Comparison of ENCODE assay signal across 8 cellular contexts in genomic region chr1:63522891-63523728, GRCh38. TPM values are rescaled to one million over a fixed set of nuclear protein-coding genes. Genes with fewer than 3 reads are reported as not detected.
A peak's percentile ranks its signal among the peaks of the same experiment; 100 is the strongest.
DNase-seq lines count a peak whose midpoint lies in the region; ATAC-seq and TF ChIP-seq lines count a peak whose summit lies in the region.

A gene with protein sequence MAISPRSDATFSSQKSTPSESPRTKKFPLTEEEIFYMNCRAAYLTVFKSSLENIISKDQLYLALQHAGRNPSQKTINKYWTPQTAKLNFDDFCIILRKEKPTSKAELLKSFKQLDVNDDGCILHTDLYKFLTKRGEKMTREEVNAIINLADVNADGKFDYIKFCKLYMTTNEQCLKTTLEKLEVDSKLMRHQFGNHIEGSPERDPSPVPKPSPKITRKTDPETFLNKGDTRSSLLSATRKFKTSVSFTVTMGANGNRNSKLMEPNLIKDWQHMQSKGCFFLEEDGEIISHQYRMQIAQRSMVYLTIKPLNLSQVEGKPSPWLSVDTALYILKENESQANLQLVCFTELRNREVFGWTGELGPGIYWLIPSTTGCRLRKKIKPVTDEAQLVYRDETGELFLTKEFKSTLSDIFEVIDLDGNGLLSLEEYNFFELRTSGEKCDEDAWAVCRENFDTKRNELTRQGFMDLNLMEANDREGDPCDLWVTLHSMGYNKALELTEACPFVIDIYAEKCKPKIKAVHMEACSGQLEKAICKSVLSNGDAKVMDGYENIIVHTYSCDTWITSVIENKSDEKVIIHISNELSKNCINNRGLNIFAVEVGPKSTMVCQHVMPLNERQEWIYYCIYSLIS (plus strand): TSS chr1:63523525. CDS start chr1:63525573, 2,048 bp downstream.
A gene with protein sequence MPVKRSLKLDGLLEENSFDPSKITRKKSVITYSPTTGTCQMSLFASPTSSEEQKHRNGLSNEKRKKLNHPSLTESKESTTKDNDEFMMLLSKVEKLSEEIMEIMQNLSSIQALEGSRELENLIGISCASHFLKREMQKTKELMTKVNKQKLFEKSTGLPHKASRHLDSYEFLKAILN (minus strand): TSS chr1:63523225. CDS start chr1:63523133, 92 bp downstream.

- H3K9me3 Mint-ChIP-seq in stimulated activated naive CD8-positive, alpha-beta T cell treated with anti-CD3 and anti-CD28 coated beads, Interleukin-15, amount 100 ng/mL, for 72 hours: no peaks in the 10 kb centered on the region

- no peaks in the 10 kb centered on the region for H3K36me3 ChIP-seq in H7 (replicated peaks; ENCODE audit: control insufficient read depth, insufficient read depth, low read length)
- H3K36me3 ChIP-seq in Loucy (ENCODE audit: insufficient read depth, low read length): no peaks in the 10 kb centered on the region
- no peaks in the 10 kb centered on the region for H3K36me3 ChIP-seq in neural cell (ENCODE audit: insufficient read depth, low read length)

- H3K79me2 ChIP-seq in Loucy (ENCODE audit: insufficient read depth, low read length): peaks cover 53% of the 10 kb centered on the region
- H3K79me2 ChIP-seq in neural cell (replicated peaks; ENCODE audit: insufficient read depth, low read length): peaks cover 39% of the 10 kb centered on the region

- H3F3A ChIP-seq in Loucy (ENCODE audit: low read depth): peaks cover 3% of the 10 kb centered on the region; the same call in 1 of the 2 replicates
- H3F3A ChIP-seq in neural cell (ENCODE audit: insufficient read depth, low read length, poor library complexity, severe bottlenecking): no peaks in the 10 kb centered on the region

- H3K4me3 ChIP-seq in H7 (ENCODE audit: insufficient read depth, low read depth, low read length) (peak within 1 kb of the TSS; percentile 54), Loucy (ENCODE audit: low read length, poor library complexity, severe bottlenecking) (peak within 1 kb of the TSS; percentile 88), foreskin fibroblast (ENCODE audit: low read depth in 1 of 2, low read length in 2 of 2) (peak within 1 kb of the TSS; percentile 59 to 92), neural cell (ENCODE audit: low read length) (peak within 1 kb of the TSS; percentile 78)

- DNase-seq in ELR (ENCODE audit: low read depth): peak; percentile 97
- DNase-seq in H7: peak; percentile 71
- peak; percentile 96 to 97 for DNase-seq in SHP77 (lab: John Stamatoyannopoulos, UW)
- DNase-seq in activated gamma-delta T cell treated with Interleukin-2 at 50 U/mL for 16 hours: peak; percentile 73
- peak; percentile 90 to 95 for DNase-seq in foreskin fibroblast
- peak; percentile 87 to 89 for DNase-seq in stimulated activated naive CD8-positive, alpha-beta T cell treated with anti-CD3 and anti-CD28 coated beads, Interleukin-15, amount 100 ng/mL, for 72 hours

- H2AFZ ChIP-seq in Loucy (ENCODE audit: low read length) (peak within 1 kb of the TSS; percentile 97), neural cell (ENCODE audit: low read depth, low read length) (peak within 1 kb of the TSS; percentile 96)

- TF ChIP-seq CTCF in Loucy (conservative IDR thresholded peaks at IDR 0.05; ENCODE audit: low read length) (no peak), foreskin fibroblast (IDR thresholded peaks at IDR 0.05; ENCODE audit: low read depth, low read length) (no peak), neural cell (IDR thresholded peaks at IDR 0.05; ENCODE audit: poor library complexity, severe bottlenecking) (no peak)

- H3K4me3 Mint-ChIP-seq in stimulated activated naive CD8-positive, alpha-beta T cell treated with anti-CD3 and anti-CD28 coated beads, Interleukin-15, amount 100 ng/mL, for 72 hours: peak within 1 kb of the TSS; percentile 93 to 100

- peak; percentile 12 for TF ChIP-seq RAD21 in neural cell (conservative IDR thresholded peaks at IDR 0.05)

- peak; percentile 96 for ATAC-seq in stimulated activated naive CD8-positive, alpha-beta T cell treated with anti-CD3 and anti-CD28 coated beads, Interleukin-15, amount 100 ng/mL, for 72 hours

- H3K9ac ChIP-seq in Loucy (ENCODE audit: low read depth, low read length, poor library complexity, severe bottlenecking) (peak within 1 kb of the TSS; percentile 87), neural cell (ENCODE audit: low read length) (peak within 1 kb of the TSS; percentile 90)

- H3K27me3 Mint-ChIP-seq in stimulated activated naive CD8-positive, alpha-beta T cell treated with anti-CD3 and anti-CD28 coated beads, Interleukin-15, amount 100 ng/mL, for 72 hours: no peaks in the 10 kb centered on the region

- H3K4me1 ChIP-seq in Loucy (ENCODE audit: insufficient read depth, low read length, poor library complexity, severe bottlenecking): peaks cover 43% of the 10 kb centered on the region

- H3K4me2 ChIP-seq in Loucy (ENCODE audit: low read depth, low read length, poor library complexity, severe bottlenecking) (peak within 1 kb of the TSS; percentile 79), neural cell (ENCODE audit: low read length) (peak within 1 kb of the TSS; percentile 92)

- peaks cover 35% of the 10 kb centered on the region for H3K4me1 Mint-ChIP-seq in stimulated activated naive CD8-positive, alpha-beta T cell treated with anti-CD3 and anti-CD28 coated beads, Interleukin-15, amount 100 ng/mL, for 72 hours

- H3K27ac ChIP-seq in neural cell (ENCODE audit: low read length): peak within 1 kb of the TSS; percentile 94

- no peaks in the 10 kb centered on the region for H3K27me3 ChIP-seq in H7 (ENCODE audit: control insufficient read depth, insufficient read depth, low read length)
- H3K27me3 ChIP-seq in Loucy (ENCODE audit: insufficient read depth, low read length, poor library complexity, severe bottlenecking): no peaks in the 10 kb centered on the region
- no peaks in the 10 kb centered on the region for H3K27me3 ChIP-seq in neural cell (ENCODE audit: insufficient read depth, low read depth, low read length)

- H3K9me3 ChIP-seq in Loucy (ENCODE audit: insufficient read depth, low read depth, low read length) (no peaks in the 10 kb centered on the region), neural cell (ENCODE audit: low read length) (no peaks in the 10 kb centered on the region)

- H4K20me1 ChIP-seq in Loucy (ENCODE audit: insufficient read depth, low read length, poor library complexity, severe bottlenecking) (peaks cover 4% of the 10 kb centered on the region), neural cell (ENCODE audit: insufficient read depth) (no peaks in the 10 kb centered on the region)

- H3K27ac Mint-ChIP-seq in stimulated activated naive CD8-positive, alpha-beta T cell treated with anti-CD3 and anti-CD28 coated beads, Interleukin-15, amount 100 ng/mL, for 72 hours: peak within 1 kb of the TSS; percentile 98 to 99

- no peaks in the 10 kb centered on the region for H3K9me2 ChIP-seq in Loucy (replicated peaks; ENCODE audit: low read depth, low read length)
- no peaks in the 10 kb centered on the region for H3K9me2 ChIP-seq in neural cell (ENCODE audit: insufficient read depth, low read length)

- TF ChIP-seq EP300 in neural cell (conservative IDR thresholded peaks at IDR 0.05; ENCODE audit: poor library complexity, severe bottlenecking): peak; percentile 68

TF ChIP-seq in neural cell, 6 proteins besides CTCF, POLR2A, EP300 and RAD21:
- peak; percentile 47 for TF ChIP-seq POLR2AphosphoS5 (IDR thresholded peaks at IDR 0.05)
- no peak for TF ChIP-seq TAF1 (IDR thresholded peaks at IDR 0.05; ENCODE audit: low read depth)
- peak; percentile 98 for TF ChIP-seq MXI1 (conservative IDR thresholded peaks at IDR 0.05; ENCODE audit: poor library complexity, severe bottlenecking)
- TF ChIP-seq SMC3 (conservative IDR thresholded peaks at IDR 0.05; ENCODE audit: poor library complexity): no peak
- TF ChIP-seq, protein P1, sequence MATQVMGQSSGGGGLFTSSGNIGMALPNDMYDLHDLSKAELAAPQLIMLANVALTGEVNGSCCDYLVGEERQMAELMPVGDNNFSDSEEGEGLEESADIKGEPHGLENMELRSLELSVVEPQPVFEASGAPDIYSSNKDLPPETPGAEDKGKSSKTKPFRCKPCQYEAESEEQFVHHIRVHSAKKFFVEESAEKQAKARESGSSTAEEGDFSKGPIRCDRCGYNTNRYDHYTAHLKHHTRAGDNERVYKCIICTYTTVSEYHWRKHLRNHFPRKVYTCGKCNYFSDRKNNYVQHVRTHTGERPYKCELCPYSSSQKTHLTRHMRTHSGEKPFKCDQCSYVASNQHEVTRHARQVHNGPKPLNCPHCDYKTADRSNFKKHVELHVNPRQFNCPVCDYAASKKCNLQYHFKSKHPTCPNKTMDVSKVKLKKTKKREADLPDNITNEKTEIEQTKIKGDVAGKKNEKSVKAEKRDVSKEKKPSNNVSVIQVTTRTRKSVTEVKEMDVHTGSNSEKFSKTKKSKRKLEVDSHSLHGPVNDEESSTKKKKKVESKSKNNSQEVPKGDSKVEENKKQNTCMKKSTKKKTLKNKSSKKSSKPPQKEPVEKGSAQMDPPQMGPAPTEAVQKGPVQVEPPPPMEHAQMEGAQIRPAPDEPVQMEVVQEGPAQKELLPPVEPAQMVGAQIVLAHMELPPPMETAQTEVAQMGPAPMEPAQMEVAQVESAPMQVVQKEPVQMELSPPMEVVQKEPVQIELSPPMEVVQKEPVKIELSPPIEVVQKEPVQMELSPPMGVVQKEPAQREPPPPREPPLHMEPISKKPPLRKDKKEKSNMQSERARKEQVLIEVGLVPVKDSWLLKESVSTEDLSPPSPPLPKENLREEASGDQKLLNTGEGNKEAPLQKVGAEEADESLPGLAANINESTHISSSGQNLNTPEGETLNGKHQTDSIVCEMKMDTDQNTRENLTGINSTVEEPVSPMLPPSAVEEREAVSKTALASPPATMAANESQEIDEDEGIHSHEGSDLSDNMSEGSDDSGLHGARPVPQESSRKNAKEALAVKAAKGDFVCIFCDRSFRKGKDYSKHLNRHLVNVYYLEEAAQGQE (IDR thresholded peaks at IDR 0.05; ENCODE audit: borderline replicate concordance): peak; percentile 74

RNA-seq across cellular contexts. Expression of the first gene that starts in this region (rescaled TPM):
- total RNA-seq in H7 (2014; rRNA removed; shearing (Covaris generic)): 4.7 and 11.1 TPM in 2 replicates
- 62.9 and 72.9 TPM in 2 replicates for polyA plus RNA-seq in neural cell
- 61.6 and 72.2 TPM in 2 replicates for polyA minus RNA-seq in neural cell

RNA-seq across cellular contexts. Expression of the second gene that starts in this region (rescaled TPM):
- total RNA-seq in H7 (2014; rRNA removed; shearing (Covaris generic)): 53.8 and 79.9 TPM in 2 replicates
- 24.8 and 29.0 TPM in 2 replicates for polyA plus RNA-seq in neural cell
- 25.3 and 27.0 TPM in 2 replicates for polyA minus RNA-seq in neural cell

Comparison
In these comparisons a context has a peak if more than half of its experiments do, and no peak if none do; other contexts are left out.
1. Peak in every context shown above with its lines: DNase-seq, ATAC-seq, H3K4me3 ChIP-seq and H3K27ac ChIP-seq.